8 cellular contexts compared by ENCODE assay signal in the genomic region with DNA sequence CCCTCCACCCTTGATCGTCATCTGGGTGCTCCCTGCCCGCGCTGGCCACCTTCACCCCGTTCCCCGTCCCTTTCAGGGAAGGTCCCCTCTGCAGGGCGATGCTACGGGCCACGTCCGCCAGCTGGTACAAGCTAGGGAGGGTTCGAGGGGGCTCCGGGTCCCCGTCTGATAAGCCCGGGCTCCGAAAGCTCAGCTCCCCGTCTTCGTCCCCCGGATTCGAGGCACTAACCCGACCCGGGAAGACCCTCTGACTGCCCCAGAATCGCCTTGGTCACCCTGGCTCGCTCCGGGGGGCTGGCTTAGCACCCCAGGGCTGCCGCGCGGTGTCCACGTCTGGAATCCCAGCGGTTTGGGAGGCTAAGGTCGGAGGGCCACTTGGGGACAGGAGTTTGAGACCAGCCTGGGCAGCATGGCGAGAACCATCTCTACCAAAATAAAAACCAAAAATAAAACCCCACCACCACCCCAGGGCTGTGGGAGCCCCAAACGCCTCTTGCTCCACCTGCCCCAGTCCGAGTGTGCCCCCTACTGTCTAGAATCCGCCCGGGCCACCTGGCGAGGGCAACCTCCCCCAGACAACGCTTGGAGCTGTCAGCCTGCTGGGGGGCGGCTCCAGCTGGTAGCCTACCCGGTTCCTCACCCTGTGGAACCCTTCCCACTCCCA. TPM values are rescaled to one million over a fixed set of nuclear protein-coding genes. Genes with fewer than 3 reads are reported as not detected.
DNase-seq lines count a peak whose midpoint lies in the region; ATAC-seq, FAIRE-seq and TF ChIP-seq lines count a peak whose summit lies in the region.

No MANE protein-coding gene starts in this region.

- no peak for FAIRE-seq in pancreas (lab: Jason Lieb, UNC)
- no peak for FAIRE-seq in frontal cortex (lab: Jason Lieb, UNC)

- peak overlapping the region; percentile 74; the same call in 1 of the 2 replicates for H3K4me3 ChIP-seq in PC-9
- peak overlapping the region; percentile 44 to 93 (median 70) for H3K4me3 ChIP-seq in pancreas
- peak overlapping the region; percentile 81 for H3K4me3 ChIP-seq in upper lobe of right lung

- BruUV-seq in PC-9 (replicated peaks; lab: Mats Ljungman, UMichigan) = no TSS peak

- POLR2A ChIA-PET in PC-9 (lab: Charles Lee; ENCODE audit: unreplicated experiment) = interaction anchor here (0.6 kb wide), 1 partner anchor 20 kb away, joined by 4 read pairs; the partner anchor contains the start of gene RILP

- H3K79me2 ChIP-seq in PC-9 (ENCODE audit: low read depth) = no peaks in the 10 kb centered on the region

- H3K9me3 ChIP-seq in PC-9 (ENCODE audit: insufficient read depth, low read depth) (no peaks in the 10 kb centered on the region), pancreas (no peaks in the 10 kb centered on the region), upper lobe of right lung (no peaks in the 10 kb centered on the region)

- H4K20me1 ChIP-seq in PC-9 (ENCODE audit: insufficient read depth) = no peaks in the 10 kb centered on the region

- H3K4me2 ChIP-seq in PC-9 = peak overlapping the region; percentile 94

- WGBS in pancreas, 2 donors = 3 to 4% methylated on average over 38 of the region's 38 CpGs

- peak; percentile 40 for DNase-seq in NCI-H345 (lab: John Stamatoyannopoulos, UW)
- DNase-seq in NCI-H345 treated with DMSO at 0.1 percent for 48 hours (lab: John Stamatoyannopoulos, UW; ENCODE audit: unreplicated experiment) = no peak
- DNase-seq in PC-9 = peak in 1 of 2 experiments; percentile 75
- DNase-seq in activated T-helper 9 cell treated with anti-CD3 and anti-CD28 coated beads, Interleukin-2, amount 50 U/mL, for 16 hours (ENCODE audit: low read depth) = peak; percentile 68
- DNase-seq in germinal center (ENCODE audit: low spot score) = peak; percentile 75
- peak; percentile 50 to 91 (median 80) for DNase-seq in pancreas
- peak; percentile 90 for DNase-seq in upper lobe of right lung
- no peak for DNase-seq in frontal cortex (ENCODE audit: low spot score in 2 of 2)

- H2AFZ ChIP-seq in PC-9 = peak overlapping the region; percentile 89

- no peaks in the 10 kb centered on the region for H3K9me2 ChIP-seq in PC-9 (ENCODE audit: insufficient read depth)

- H3K27ac ChIP-seq in PC-9 (no peak overlapping the region), pancreas (peak overlapping the region; percentile 67 to 98 (median 88)), upper lobe of right lung (peak overlapping the region; percentile 92)

- intact Hi-C loops in PC-9 (cut with micrococcal nuclease; ENCODE audit: unreplicated experiment) = loop anchor here (1.0 to 5.0 kb wide), 3 partner anchors 55 to 352 kb away; partner anchors contain the start of genes INPP5K and TRARG1
- intact Hi-C loops in pancreas (cut with DNase I) = loop anchor here in 1 of 3 donors (5.0 kb wide), 1 partner anchor 52 kb away; no protein-coding TSS in a partner anchor
- intact Hi-C loops in upper lobe of right lung (cut with DNase I) = loop anchor here (5.0 kb wide), 1 partner anchor 57 kb away; no protein-coding TSS in a partner anchor

- peak; percentile 22 to 63 (median 50) for ATAC-seq in pancreas
- peak; percentile 52 for ATAC-seq in upper lobe of right lung

- peaks cover 31% of the 10 kb centered on the region for H3F3A ChIP-seq in PC-9 (ENCODE audit: insufficient read depth, low read depth)

- no peaks in the 10 kb centered on the region for H3K36me3 ChIP-seq in PC-9 (ENCODE audit: low read depth)
- no peaks in the 10 kb centered on the region for H3K36me3 ChIP-seq in pancreas
- H3K36me3 ChIP-seq in upper lobe of right lung = peaks cover 6% of the 10 kb centered on the region

- H3K4me1 ChIP-seq in PC-9 (replicated peaks; ENCODE audit: insufficient read depth) = peaks cover 8% of the 10 kb centered on the region; the same call in 1 of the 2 replicates
- peaks cover 0 to 5% (median 4%) of the 10 kb centered on the region in 3 donors for H3K4me1 ChIP-seq in pancreas
- peaks cover 39% of the 10 kb centered on the region for H3K4me1 ChIP-seq in upper lobe of right lung

- CTCF ChIA-PET in PC-9 (lab: Charles Lee) = interaction anchor here (0.6 to 1.9 kb wide), 4 partner anchors 30 to 260 kb away, joined by 3 to 13 read pairs (median 6); partner anchors contain the start of gene PITPNA

- H3K27me3 ChIP-seq in PC-9 (ENCODE audit: insufficient read depth, low read depth) (no peaks in the 10 kb centered on the region), pancreas (no peaks in the 10 kb centered on the region), upper lobe of right lung (no peaks in the 10 kb centered on the region)

- TF ChIP-seq CTCF in PC-9 (conservative IDR thresholded peaks at IDR 0.05) = peak; percentile 73
- TF ChIP-seq CTCF in pancreas (IDR thresholded peaks at IDR 0.05) = peak; percentile 35 to 74 (median 50)
- TF ChIP-seq CTCF in upper lobe of right lung (IDR thresholded peaks at IDR 0.05) = peak; percentile 67

RNA-seq across cellular contexts. Expression of gene SLC43A2, which starts 1.1 kb away (rescaled TPM):
- 6.8 and 9.3 TPM in 2 replicates for total RNA-seq in PC-9 (2021)
- 10 to 100 TPM in 3 of 6 donors, 1 to 10 TPM in 3; 2.6 to 14.5 (median 7.3) TPM for total RNA-seq in pancreas
- 10 to 100 TPM in 1 of 2 donors, 1 to 10 TPM in 1; 9.7 to 10.1 TPM for polyA plus RNA-seq in pancreas
- total RNA-seq in upper lobe of right lung = 39.9 TPM
- 15.5 TPM for total RNA-seq in frontal cortex

RNA-seq across cellular contexts. Expression of gene SCARF1, which starts 15.8 kb away (rescaled TPM):
- total RNA-seq in PC-9 (2021) (2.2 and 2.7 TPM in 2 replicates), pancreas (1 to 10 TPM; 2.0 to 5.0 (median 3.1) TPM), upper lobe of right lung (48.5 TPM), frontal cortex (3.3 TPM)
- polyA plus RNA-seq in pancreas = 1 to 10 TPM; 8.1 to 8.6 TPM

RNA-seq across cellular contexts. Expression of gene RILP, which starts 19.9 kb away (rescaled TPM):
- total RNA-seq in PC-9 (2021) (9.6 and 11.5 TPM in 2 replicates), pancreas (1 to 10 TPM; 6.6 to 9.0 (median 7.8) TPM), upper lobe of right lung (39.5 TPM), frontal cortex (2.9 TPM)
- polyA plus RNA-seq in pancreas = 10 to 100 TPM; 13.7 to 14.4 TPM

RNA-seq across cellular contexts. Expression of gene PRPF8, which starts 54.9 kb away (rescaled TPM):
- total RNA-seq in PC-9 (2021) (437 and 496 TPM in 2 replicates), pancreas (100 to 1,000 TPM in 3 of 6 donors, 10 to 100 TPM in 3; 88.8 to 129 (median 100.0) TPM), upper lobe of right lung (263 TPM), frontal cortex (75.0 TPM)
- polyA plus RNA-seq in pancreas = 10 to 100 TPM; 78.9 to 93.1 TPM

Comparison
In these comparisons a context has a peak if more than half of its experiments do, and no peak if none do; other contexts are left out.
1. DNase-seq: peak in NCI-H345 (single experiment), activated T-helper 9 cell treated with anti-CD3 and anti-CD28 coated beads, Interleukin-2, amount 50 U/mL, for 16 hours (single experiment), germinal center (single experiment), pancreas (6 of 6) and upper lobe of right lung (single experiment); none in NCI-H345 treated with DMSO at 0.1 percent for 48 hours (single experiment) and frontal cortex (0 of 2).
2. Peak in every context shown above with its lines, with median percentiles within 50 percentile points of each other: H3K4me3 ChIP-seq and CTCF ChIP-seq.